Comparison of ENCODE assay signal across 1 cellular context in the genomic region with DNA sequence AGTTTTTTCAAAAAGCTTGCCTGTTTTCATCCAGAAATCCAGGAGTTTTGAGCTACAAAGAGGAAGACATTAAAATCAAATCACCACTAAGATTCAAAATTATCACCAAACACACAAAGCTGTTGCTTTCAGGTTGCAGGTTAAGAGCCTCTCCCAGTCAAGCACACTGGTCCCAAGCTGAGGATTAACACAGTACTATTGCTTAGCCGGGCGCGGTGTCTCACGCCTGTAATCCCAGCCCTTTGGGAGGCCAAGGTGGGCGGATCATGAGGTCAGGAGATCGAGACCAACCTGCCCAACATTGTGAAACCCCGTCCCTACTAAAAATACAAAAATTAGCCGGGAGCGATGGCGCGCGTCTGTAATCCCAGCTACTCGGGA.
TF ChIP-seq lines count a peak whose summit lies in the region.

No MANE protein-coding gene starts in this region.

TF ChIP-seq in SK-N-SH treated with all-trans-retinoic acid at 6 μM for 48 hours, 23 proteins besides CTCF, POLR2A, EP300 and RAD21 (continued from another document):
- TF ChIP-seq, protein P1, sequence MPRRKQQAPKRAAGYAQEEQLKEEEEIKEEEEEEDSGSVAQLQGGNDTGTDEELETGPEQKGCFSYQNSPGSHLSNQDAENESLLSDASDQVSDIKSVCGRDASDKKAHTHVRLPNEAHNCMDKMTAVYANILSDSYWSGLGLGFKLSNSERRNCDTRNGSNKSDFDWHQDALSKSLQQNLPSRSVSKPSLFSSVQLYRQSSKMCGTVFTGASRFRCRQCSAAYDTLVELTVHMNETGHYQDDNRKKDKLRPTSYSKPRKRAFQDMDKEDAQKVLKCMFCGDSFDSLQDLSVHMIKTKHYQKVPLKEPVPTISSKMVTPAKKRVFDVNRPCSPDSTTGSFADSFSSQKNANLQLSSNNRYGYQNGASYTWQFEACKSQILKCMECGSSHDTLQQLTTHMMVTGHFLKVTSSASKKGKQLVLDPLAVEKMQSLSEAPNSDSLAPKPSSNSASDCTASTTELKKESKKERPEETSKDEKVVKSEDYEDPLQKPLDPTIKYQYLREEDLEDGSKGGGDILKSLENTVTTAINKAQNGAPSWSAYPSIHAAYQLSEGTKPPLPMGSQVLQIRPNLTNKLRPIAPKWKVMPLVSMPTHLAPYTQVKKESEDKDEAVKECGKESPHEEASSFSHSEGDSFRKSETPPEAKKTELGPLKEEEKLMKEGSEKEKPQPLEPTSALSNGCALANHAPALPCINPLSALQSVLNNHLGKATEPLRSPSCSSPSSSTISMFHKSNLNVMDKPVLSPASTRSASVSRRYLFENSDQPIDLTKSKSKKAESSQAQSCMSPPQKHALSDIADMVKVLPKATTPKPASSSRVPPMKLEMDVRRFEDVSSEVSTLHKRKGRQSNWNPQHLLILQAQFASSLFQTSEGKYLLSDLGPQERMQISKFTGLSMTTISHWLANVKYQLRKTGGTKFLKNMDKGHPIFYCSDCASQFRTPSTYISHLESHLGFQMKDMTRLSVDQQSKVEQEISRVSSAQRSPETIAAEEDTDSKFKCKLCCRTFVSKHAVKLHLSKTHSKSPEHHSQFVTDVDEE (CRISPR knock-in tag; IDR thresholded peaks at IDR 0.05), result no peak
- TF ChIP-seq, protein P2, sequence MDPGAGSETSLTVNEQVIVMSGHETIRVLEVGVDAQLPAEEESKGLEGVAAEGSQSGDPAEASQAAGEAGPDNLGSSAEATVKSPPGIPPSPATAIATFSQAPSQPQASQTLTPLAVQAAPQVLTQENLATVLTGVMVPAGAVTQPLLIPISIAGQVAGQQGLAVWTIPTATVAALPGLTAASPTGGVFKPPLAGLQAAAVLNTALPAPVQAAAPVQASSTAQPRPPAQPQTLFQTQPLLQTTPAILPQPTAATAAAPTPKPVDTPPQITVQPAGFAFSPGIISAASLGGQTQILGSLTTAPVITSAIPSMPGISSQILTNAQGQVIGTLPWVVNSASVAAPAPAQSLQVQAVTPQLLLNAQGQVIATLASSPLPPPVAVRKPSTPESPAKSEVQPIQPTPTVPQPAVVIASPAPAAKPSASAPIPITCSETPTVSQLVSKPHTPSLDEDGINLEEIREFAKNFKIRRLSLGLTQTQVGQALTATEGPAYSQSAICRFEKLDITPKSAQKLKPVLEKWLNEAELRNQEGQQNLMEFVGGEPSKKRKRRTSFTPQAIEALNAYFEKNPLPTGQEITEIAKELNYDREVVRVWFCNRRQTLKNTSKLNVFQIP (CRISPR knock-in tag; IDR thresholded peaks at IDR 0.05; ENCODE audit: borderline replicate concordance, low read depth), result no peak
- TF ChIP-seq, protein P3, sequence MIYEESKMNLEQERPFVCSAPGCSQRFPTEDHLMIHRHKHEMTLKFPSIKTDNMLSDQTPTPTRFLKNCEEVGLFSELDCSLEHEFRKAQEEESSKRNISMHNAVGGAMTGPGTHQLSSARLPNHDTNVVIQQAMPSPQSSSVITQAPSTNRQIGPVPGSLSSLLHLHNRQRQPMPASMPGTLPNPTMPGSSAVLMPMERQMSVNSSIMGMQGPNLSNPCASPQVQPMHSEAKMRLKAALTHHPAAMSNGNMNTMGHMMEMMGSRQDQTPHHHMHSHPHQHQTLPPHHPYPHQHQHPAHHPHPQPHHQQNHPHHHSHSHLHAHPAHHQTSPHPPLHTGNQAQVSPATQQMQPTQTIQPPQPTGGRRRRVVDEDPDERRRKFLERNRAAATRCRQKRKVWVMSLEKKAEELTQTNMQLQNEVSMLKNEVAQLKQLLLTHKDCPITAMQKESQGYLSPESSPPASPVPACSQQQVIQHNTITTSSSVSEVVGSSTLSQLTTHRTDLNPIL (CRISPR knock-in tag; IDR thresholded peaks at IDR 0.05; ENCODE audit: low read depth), result no peak
- TF ChIP-seq ARNTL (CRISPR knock-in tag; IDR thresholded peaks at IDR 0.05; ENCODE audit: borderline replicate concordance, low read depth) (no peak), ZC3H10 (CRISPR knock-in tag; IDR thresholded peaks at IDR 0.05) (no peak), ZFP30 (CRISPR knock-in tag; IDR thresholded peaks at IDR 0.05) (no peak)
